8 cellular contexts compared by ENCODE assay signal in the genomic region with DNA sequence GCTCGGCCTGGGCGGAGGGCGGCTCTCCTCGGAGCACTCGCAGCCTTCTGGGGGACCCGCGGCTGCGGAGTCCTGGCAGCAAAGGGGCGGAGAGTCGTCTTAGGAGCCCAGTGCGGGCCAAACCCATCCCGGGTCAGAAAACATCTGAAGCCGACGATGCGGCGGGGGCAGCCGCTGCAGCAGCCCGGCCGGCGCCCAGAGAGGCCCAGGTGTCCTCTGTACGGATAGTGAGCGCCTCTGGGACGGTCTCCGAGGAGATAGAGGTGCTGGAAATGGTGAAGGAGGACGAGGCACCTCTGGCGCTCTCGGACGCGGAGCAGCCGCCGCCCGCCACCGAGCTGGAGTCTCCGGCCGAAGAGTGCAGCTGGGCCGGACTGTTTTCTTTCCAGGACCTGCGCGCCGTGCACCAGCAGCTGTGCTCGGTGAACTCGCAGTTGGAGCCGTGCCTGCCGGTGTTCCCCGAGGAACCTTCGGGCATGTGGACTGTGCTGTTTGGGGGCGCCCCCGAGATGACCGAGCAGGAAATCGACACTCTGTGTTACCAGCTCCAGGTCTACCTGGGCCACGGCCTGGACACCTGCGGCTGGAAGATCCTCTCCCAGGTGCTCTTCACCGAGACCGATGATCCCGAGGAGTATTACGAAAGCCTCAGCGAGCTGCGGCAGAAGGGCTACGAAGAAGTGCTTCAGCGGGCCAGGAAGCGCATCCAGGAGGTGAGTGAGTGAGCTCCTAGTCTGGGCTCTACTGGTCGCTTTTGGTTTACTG. TPM values are rescaled to one million over a fixed set of nuclear protein-coding genes. Genes with fewer than 3 reads are reported as not detected.
DNase-seq lines count a peak whose midpoint lies in the region; ATAC-seq and TF ChIP-seq lines count a peak whose summit lies in the region.

No MANE protein-coding gene starts in this region.

- TF ChIP-seq CTCF in C4-2B (conservative IDR thresholded peaks at IDR 0.05) (no peak), body of pancreas (IDR thresholded peaks at IDR 0.05) (no peak)

- H3K9me3 ChIP-seq in T-helper 17 cell (ENCODE audit: control insufficient read depth, low read length, poor library complexity, severe bottlenecking): no peaks in the 10 kb centered on the region
- no peaks in the 10 kb centered on the region for H3K9me3 ChIP-seq in body of pancreas
- H3K9me3 ChIP-seq in iPS-20b (ENCODE audit: insufficient read depth, low read depth, low read length): no peaks in the 10 kb centered on the region

- peak; percentile 17 for ATAC-seq in GM19467 (IDR thresholded peaks at IDR 0.05; ENCODE audit: unreplicated experiment)
- peak; percentile 11 for ATAC-seq in T-helper 17 cell
- ATAC-seq in body of pancreas: peak; percentile 25

- WGBS in body of pancreas, 2 donors: 1% methylated on average over 57 of the region's 61 CpGs; no CpG with 5 or more reads in 1 of the 2 donors

- H3K27me3 ChIP-seq in body of pancreas (no peaks in the 10 kb centered on the region), iPS-20b (ENCODE audit: insufficient read depth, low read length) (peaks cover 26% of the 10 kb centered on the region)

- intact Hi-C loops in body of pancreas (cut with DNase I): no loop called here

- H3K36me3 ChIP-seq in body of pancreas (replicated peaks in 1 of 2; ENCODE audit: insufficient read depth in 1 of 2, low read depth in 2 of 2) (no peaks in the 10 kb centered on the region), iPS-20b (ENCODE audit: insufficient read depth, low read depth, low read length) (no peaks in the 10 kb centered on the region)

- H3K36me3 Mint-ChIP-seq in T-helper 17 cell (ENCODE audit: low read depth): no peaks in the 10 kb centered on the region

- peaks cover 22% of the 10 kb centered on the region for H3K4me1 Mint-ChIP-seq in T-helper 17 cell

- H3K27ac ChIP-seq in C4-2B (peak overlapping the region; percentile 79), body of pancreas (peak overlapping the region; percentile 76 to 97 (median 90)), iPS-20b (ENCODE audit: low read length) (no peak overlapping the region), skin epidermis (peak overlapping the region; percentile 52 to 95 (median 83))

- no peaks in the 10 kb centered on the region for H3K27me3 Mint-ChIP-seq in T-helper 17 cell

- H3K9ac ChIP-seq in iPS-20b (ENCODE audit: low read depth, low read length): peak overlapping the region; percentile 86

- H3K4me3 ChIP-seq in body of pancreas (peak overlapping the region; percentile 68 to 87), iPS-20b (ENCODE audit: low read length) (peak overlapping the region; percentile 92), skin epidermis (peak overlapping the region; percentile 55 to 97 (median 90))

- peak overlapping the region; percentile 98 for H3K27ac Mint-ChIP-seq in T-helper 17 cell

- H3K4me1 ChIP-seq in body of pancreas (peaks cover 34% of the 10 kb centered on the region), iPS-20b (ENCODE audit: insufficient read depth, low read length) (no peaks in the 10 kb centered on the region; the same call in 1 of the 2 replicates)

- peak; percentile 37 to 73 (median 63) for TF ChIP-seq POLR2A in body of pancreas (IDR thresholded peaks at IDR 0.05)

- peak overlapping the region; percentile 95 for H3K4me3 Mint-ChIP-seq in T-helper 17 cell

- DNase-seq in HuH-7 (ENCODE audit: low spot score) (peak; percentile 60), T-helper 17 cell (peak; percentile 18 to 24 (median 20)), body of pancreas (peak; percentile 61 to 73 (median 66)), cerebellar nuclear complex (lab: John Stamatoyannopoulos, UW) (no peak)

RNA-seq across cellular contexts. Expression of gene JMY, which starts 1.2 kb away (rescaled TPM):
- total RNA-seq in T-helper 17 cell (10 to 100 TPM; 60.5 to 74.3 TPM), body of pancreas (10 to 100 TPM; 11.9 to 15.8 TPM)

Comparison
In these comparisons a context has a peak if more than half of its experiments do, and no peak if none do; other contexts are left out.
1. DNase-seq: peak in HuH-7 (single experiment), T-helper 17 cell (3 of 3) and body of pancreas (4 of 4); none in cerebellar nuclear complex (0 of 2).
2. Peak in every context shown above with its lines, with median percentiles within 50 percentile points of each other: ATAC-seq and H3K4me3 ChIP-seq.